ENCODE assay signal across 13 cellular contexts in genomic region chr20:37349517-37350491, GRCh38. TPM values are rescaled to one million over a fixed set of nuclear protein-coding genes. Genes with fewer than 3 reads are reported as not detected.
DNase-seq lines count a peak whose midpoint lies in the region; ATAC-seq and TF ChIP-seq lines count a peak whose summit lies in the region.
"Had no signal": no experiment of that assay in that cellular context is flagged by ENCODE, and none has a peak within 500 bp of the region (broad histone marks: within the 10 kb centered on the region; RNA-seq: fewer than 3 reads in every experiment).

No MANE protein-coding gene starts in this region.

- H3K9me3 ChIP-seq in right cardiac atrium (ENCODE audit: control insufficient read depth, low read length): no peaks in the 10 kb centered on the region
- no peaks in the 10 kb centered on the region for H3K9me3 ChIP-seq in adrenal gland (replicated peaks in 1 of 3)

- H3K27me3 ChIP-seq in right cardiac atrium (ENCODE audit: control insufficient read depth, insufficient read depth): no peaks in the 10 kb centered on the region
- H3K27me3 ChIP-seq in adrenal gland: no peaks in the 10 kb centered on the region

- ATAC-seq in right cardiac atrium: peak in 1 of 2 donors; percentile 28
- no peak for ATAC-seq in left ventricle myocardium superior
- no peak for ATAC-seq in memory B cell (ENCODE audit: low read depth)
- ATAC-seq in GM18517 (IDR thresholded peaks at IDR 0.05; ENCODE audit: unreplicated experiment): no peak
- ATAC-seq: activated T-cell treated with anti-CD3 and anti-CD28 coated beads, Interleukin-2, amount 50 U/mL, for 72 hours; T-cell had no signal

- DNase-seq in right cardiac atrium (peak; percentile 44 to 70 (median 57)), left ventricle myocardium superior (no peak), adrenal gland (peak; percentile 65 to 88 (median 83)), memory B cell (ENCODE audit: low spot score in 2 of 2) (no peak), NCI-H2196 (lab: John Stamatoyannopoulos, UW; ENCODE audit: unreplicated experiment) (no peak), NCI-H446 (lab: John Stamatoyannopoulos, UW) (no peak), NCI-H510A treated with DMSO at 0.1 percent for 48 hours (lab: John Stamatoyannopoulos, UW) (no peak)
- DNase-seq: activated T-cell treated with anti-CD3 and anti-CD28 coated beads, Interleukin-2, amount 50 U/mL, for 72 hours; NCI-H2029; nucleus accumbens had no signal

- H3K9me3 Mint-ChIP-seq in memory B cell: no peaks in the 10 kb centered on the region
- H3K9me3 Mint-ChIP-seq: T-cell had no signal

- no peak for TF ChIP-seq POLR2A in adrenal gland (IDR thresholded peaks at IDR 0.05)

- 55% methylated on average over 16 of the region's 16 CpGs for WGBS in right cardiac atrium
- WGBS in adrenal gland, 4 donors: 48 to 52% (median 50%) methylated on average over 11 to 16 of the region's 16 CpGs

- intact Hi-C loops in right cardiac atrium (cut with DNase I): no loop called here
- intact Hi-C loops in left ventricle myocardium superior (cut with micrococcal nuclease): no loop called here
- intact Hi-C loops in adrenal gland (cut with DNase I): loop anchor here in 1 of 2 donors (5.0 kb wide), 1 partner anchor 37 kb away; no protein-coding TSS in a partner anchor

- no peaks in the 10 kb centered on the region for H3K36me3 ChIP-seq in adrenal gland (replicated peaks in 1 of 2)

- H3K27me3 Mint-ChIP-seq in memory B cell: no peaks in the 10 kb centered on the region
- H3K27me3 Mint-ChIP-seq: T-cell had no signal

- peak overlapping the region; percentile 80 for H3K27ac Mint-ChIP-seq in memory B cell
- H3K27ac Mint-ChIP-seq: activated T-cell treated with anti-CD3 and anti-CD28 coated beads, Interleukin-2, amount 50 U/mL, for 72 hours; T-cell had no signal

- H3K4me3 ChIP-seq in right cardiac atrium (ENCODE audit: low read length): no peak overlapping the region
- H3K4me3 ChIP-seq in adrenal gland: no peak overlapping the region

- H3K36me3 Mint-ChIP-seq in memory B cell: peaks cover 4% of the 10 kb centered on the region
- H3K36me3 Mint-ChIP-seq: T-cell had no signal

- peaks cover 11% of the 10 kb centered on the region for H3K4me1 Mint-ChIP-seq in memory B cell

- TF ChIP-seq CTCF in adrenal gland (IDR thresholded peaks at IDR 0.05): no peak

- peak overlapping the region; percentile 28 for H3K27ac ChIP-seq in right cardiac atrium (ENCODE audit: low read length)
- H3K27ac ChIP-seq in adrenal gland: peak overlapping the region in 4 of 5 donors; percentile 9 to 88 (median 78)
- H3K27ac ChIP-seq: C4-2B had no signal

- no peak overlapping the region for H3K4me3 Mint-ChIP-seq in memory B cell
- H3K4me3 Mint-ChIP-seq: activated T-cell treated with anti-CD3 and anti-CD28 coated beads, Interleukin-2, amount 50 U/mL, for 72 hours; T-cell had no signal

- H3K4me1 ChIP-seq in right cardiac atrium (ENCODE audit: control insufficient read depth, insufficient read depth, low read length) (peaks cover 3% of the 10 kb centered on the region), adrenal gland (replicated peaks in 1 of 2) (peaks cover 30 to 73% of the 10 kb centered on the region in 2 donors)

RNA-seq across cellular contexts. Expression of gene SRC, which starts 3.9 kb away (rescaled TPM):
- total RNA-seq in right cardiac atrium: 10 to 100 TPM; 11.8 to 14.0 (median 13.4) TPM
- polyA plus RNA-seq in right cardiac atrium: 9.5 TPM
- total RNA-seq in left ventricle myocardium superior: 5.1 TPM
- 10 to 100 TPM; 40.1 to 83.0 (median 58.5) TPM for total RNA-seq in adrenal gland
- polyA plus RNA-seq in adrenal gland: 10 to 100 TPM; 45.6 to 68.6 (median 49.0) TPM

Comparison
In these comparisons a context has a peak if more than half of its experiments do, and no peak if none do; other contexts are left out.
1. DNase-seq: peak in right cardiac atrium (3 of 3) and adrenal gland (7 of 7); none in left ventricle myocardium superior (single experiment), memory B cell (0 of 2), NCI-H2196 (single experiment), NCI-H446 (0 of 2) and NCI-H510A treated with DMSO at 0.1 percent for 48 hours (single experiment).